In the genomic region with DNA sequence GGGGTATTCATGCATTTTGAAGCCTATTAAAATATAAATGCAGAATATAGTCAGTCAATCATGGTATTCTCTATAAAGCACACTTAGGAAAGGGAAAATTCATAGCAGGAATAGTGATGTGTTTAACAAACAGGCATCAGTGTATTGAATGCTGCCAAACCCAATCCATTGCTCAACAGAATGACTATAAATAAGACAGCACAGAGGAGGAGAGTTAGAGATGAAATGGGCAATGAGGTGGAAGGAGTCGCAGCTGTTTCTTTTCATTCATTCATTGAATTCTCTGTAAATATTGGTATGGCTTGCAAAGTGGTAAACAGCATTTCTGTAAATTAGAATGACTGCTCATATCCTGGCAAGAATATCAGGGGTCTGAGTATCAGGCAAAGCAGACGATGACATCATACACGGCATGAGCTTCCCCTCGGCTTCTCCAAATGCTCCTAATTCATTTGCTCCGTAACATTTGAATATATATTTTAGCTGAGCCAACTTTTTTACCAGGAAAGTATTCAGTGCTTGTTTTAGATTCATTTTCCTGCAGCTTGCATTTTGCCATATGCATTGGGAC, we compare ENCODE assay signal across 15 cellular contexts.
DNase-seq lines count a peak whose midpoint lies in the region; ATAC-seq lines count a peak whose summit lies in the region.
"Had no signal": no experiment of that assay in that cellular context is flagged by ENCODE, and none has a peak within 500 bp of the region (broad histone marks: within the 10 kb centered on the region; RNA-seq: fewer than 3 reads in every experiment).

No MANE protein-coding gene starts in this region.

- no peak overlapping the region for H3K9ac ChIP-seq in adipocyte (ENCODE audit: low read length)
- H3K9ac ChIP-seq: SK-N-SH had no signal

- no peaks in the 10 kb centered on the region for H3K27me3 ChIP-seq in adipocyte (replicated peaks; ENCODE audit: control insufficient read depth, insufficient read depth, low read length)
- H3K27me3 ChIP-seq: right atrium auricular region had no signal

- H3K36me3 ChIP-seq in adipocyte (ENCODE audit: control insufficient read depth, insufficient read depth, low read length, severe bottlenecking), result no peaks in the 10 kb centered on the region
- H3K36me3 ChIP-seq: right atrium auricular region had no signal

- H3K9me3 ChIP-seq in adipocyte (ENCODE audit: control insufficient read depth, low read length), result no peaks in the 10 kb centered on the region
- H3K9me3 ChIP-seq: A549, right atrium auricular region, SK-N-SH had no signal

- peaks cover 41% of the 10 kb centered on the region for H3K4me1 ChIP-seq in adipocyte (ENCODE audit: control insufficient read depth, insufficient read depth, low read length)
- H3K4me1 ChIP-seq: right atrium auricular region had no signal

- no peak overlapping the region for H3K27ac Mint-ChIP-seq in activated CD4-positive, alpha-beta T cell treated with anti-CD3 and anti-CD28 coated beads for 36 hours
- H3K27ac Mint-ChIP-seq in activated CD8-positive, alpha-beta memory T cell treated with anti-CD3 and anti-CD28 coated beads, Interleukin-2, amount 10 ng/mL, durations not matched to agents 7 days and 5 days, result no peak overlapping the region

- DNase-seq in NCI-H748 (lab: John Stamatoyannopoulos, UW; ENCODE audit: unreplicated experiment) (peak; percentile 34), NCI-H748 treated with DMSO at 0.1 percent for 48 hours (lab: John Stamatoyannopoulos, UW) (no peak), NCI-H2081 treated with DMSO at 0.1 percent for 48 hours (lab: John Stamatoyannopoulos, UW) (peak; percentile 68), adipocyte (ENCODE audit: low read depth) (peak; percentile 54), retina (peak; percentile 28)
- DNase-seq in activated CD4-positive, alpha-beta T cell treated with anti-CD3 and anti-CD28 coated beads for 36 hours, result no peak
- DNase-seq in activated CD8-positive, alpha-beta memory T cell treated with anti-CD3 and anti-CD28 coated beads, Interleukin-2, amount 10 ng/mL, durations not matched to agents 7 days and 5 days, result no peak
- DNase-seq: activated CD4-positive, alpha-beta T cell treated with anti-CD3 and anti-CD28 coated beads, Interleukin-2, amount 50 U/mL, for 1 hour; activated naive CD4-positive, alpha-beta T cell treated with anti-CD3 and anti-CD28 coated beads, Interleukin-2, amount 50 U/mL, for 16 hours; MM.1S; NCI-H345; SK-N-SH had no signal

- no peaks in the 10 kb centered on the region for H3K4me1 Mint-ChIP-seq in activated CD4-positive, alpha-beta T cell treated with anti-CD3 and anti-CD28 coated beads for 36 hours
- no peaks in the 10 kb centered on the region for H3K4me1 Mint-ChIP-seq in activated CD8-positive, alpha-beta memory T cell treated with anti-CD3 and anti-CD28 coated beads, Interleukin-2, amount 10 ng/mL, durations not matched to agents 7 days and 5 days

- CTCF ChIA-PET in activated CD4-positive, alpha-beta T cell treated with anti-CD3 and anti-CD28 coated beads for 36 hours (lab: Charles Lee), result no interaction called here
- CTCF ChIA-PET in activated CD8-positive, alpha-beta memory T cell treated with anti-CD3 and anti-CD28 coated beads, Interleukin-2, amount 10 ng/mL, durations not matched to agents 7 days and 5 days (lab: Charles Lee), result no interaction called here

- POLR2A ChIA-PET in activated CD4-positive, alpha-beta T cell treated with anti-CD3 and anti-CD28 coated beads for 36 hours (lab: Charles Lee), result no interaction called here

- peaks cover 3% of the 10 kb centered on the region for H3K27me3 Mint-ChIP-seq in activated CD4-positive, alpha-beta T cell treated with anti-CD3 and anti-CD28 coated beads for 36 hours
- no peaks in the 10 kb centered on the region for H3K27me3 Mint-ChIP-seq in activated CD8-positive, alpha-beta memory T cell treated with anti-CD3 and anti-CD28 coated beads, Interleukin-2, amount 10 ng/mL, durations not matched to agents 7 days and 5 days

- no peaks in the 10 kb centered on the region for H3K36me3 Mint-ChIP-seq in activated CD4-positive, alpha-beta T cell treated with anti-CD3 and anti-CD28 coated beads for 36 hours (ENCODE audit: low read depth)
- no peaks in the 10 kb centered on the region for H3K36me3 Mint-ChIP-seq in activated CD8-positive, alpha-beta memory T cell treated with anti-CD3 and anti-CD28 coated beads, Interleukin-2, amount 10 ng/mL, durations not matched to agents 7 days and 5 days

- no peak for ATAC-seq in activated CD4-positive, alpha-beta T cell treated with anti-CD3 and anti-CD28 coated beads for 36 hours
- ATAC-seq in activated CD8-positive, alpha-beta memory T cell treated with anti-CD3 and anti-CD28 coated beads, Interleukin-2, amount 10 ng/mL, durations not matched to agents 7 days and 5 days, result no peak
- no peak for ATAC-seq in HG03439 (IDR thresholded peaks at IDR 0.05; ENCODE audit: unreplicated experiment)
- ATAC-seq: A549 had no signal

- H3K4me3 ChIP-seq in adipocyte (ENCODE audit: low read length), result peak overlapping the region; percentile 66
- H3K4me3 ChIP-seq: A549, right atrium auricular region had no signal

- no peaks in the 10 kb centered on the region for H3K9me3 Mint-ChIP-seq in activated CD4-positive, alpha-beta T cell treated with anti-CD3 and anti-CD28 coated beads for 36 hours (ENCODE audit: low read depth)
- peaks cover 5% of the 10 kb centered on the region for H3K9me3 Mint-ChIP-seq in activated CD8-positive, alpha-beta memory T cell treated with anti-CD3 and anti-CD28 coated beads, Interleukin-2, amount 10 ng/mL, durations not matched to agents 7 days and 5 days (ENCODE audit: low read depth)

- no peak overlapping the region for H3K4me3 Mint-ChIP-seq in activated CD4-positive, alpha-beta T cell treated with anti-CD3 and anti-CD28 coated beads for 36 hours
- no peak overlapping the region for H3K4me3 Mint-ChIP-seq in activated CD8-positive, alpha-beta memory T cell treated with anti-CD3 and anti-CD28 coated beads, Interleukin-2, amount 10 ng/mL, durations not matched to agents 7 days and 5 days

- intact Hi-C loops in activated CD4-positive, alpha-beta T cell treated with anti-CD3 and anti-CD28 coated beads for 36 hours (cut with DNase I, micrococcal nuclease), result no loop called here

Comparison
In these comparisons a context has a peak if more than half of its experiments do, and no peak if none do; other contexts are left out.
1. DNase-seq: peak in NCI-H748 (single experiment), NCI-H2081 treated with DMSO at 0.1 percent for 48 hours (single experiment), adipocyte (single experiment) and retina (single experiment); none in NCI-H748 treated with DMSO at 0.1 percent for 48 hours (single experiment), activated CD4-positive, alpha-beta T cell treated with anti-CD3 and anti-CD28 coated beads for 36 hours (single experiment) and activated CD8-positive, alpha-beta memory T cell treated with anti-CD3 and anti-CD28 coated beads, Interleukin-2, amount 10 ng/mL, durations not matched to agents 7 days and 5 days (single experiment).